Comparison of ENCODE assay signal across 8 cellular contexts in the genomic region with DNA sequence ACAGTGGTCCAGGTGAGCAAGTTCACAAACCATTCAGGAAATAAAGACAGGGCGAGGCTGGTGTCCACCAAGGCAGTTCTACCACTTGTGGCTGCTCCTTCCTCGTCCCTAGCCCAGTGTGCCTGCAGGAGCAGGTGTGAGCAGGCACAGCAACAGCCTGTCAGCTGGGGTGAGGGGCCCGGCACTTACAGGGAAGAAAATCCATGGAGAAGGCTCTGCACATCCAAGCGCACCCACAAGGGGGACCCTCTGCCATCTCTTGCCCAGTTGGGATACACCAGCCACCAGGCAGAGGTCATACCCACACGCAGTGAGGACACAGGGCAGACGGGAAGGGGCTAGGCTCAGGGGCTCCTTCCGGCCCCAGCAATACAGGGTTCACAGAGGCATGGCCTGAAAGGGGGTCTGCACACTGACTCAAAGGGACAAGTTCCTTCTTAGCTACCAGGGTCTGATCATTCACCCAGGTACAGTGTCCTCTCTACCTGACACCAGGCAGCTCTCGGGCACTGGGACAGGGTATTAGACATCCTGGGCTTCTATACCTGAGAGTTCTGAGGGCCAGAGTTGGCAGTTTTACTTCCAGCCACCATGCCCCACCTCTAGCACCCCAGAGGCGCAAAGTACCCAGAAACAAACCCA. TPM values are rescaled to one million over a fixed set of nuclear protein-coding genes. Genes with fewer than 3 reads are reported as not detected.
DNase-seq lines count a peak whose midpoint lies in the region; ATAC-seq, FAIRE-seq and TF ChIP-seq lines count a peak whose summit lies in the region.

No MANE protein-coding gene starts in this region.

- H3K27me3 Mint-ChIP-seq in CD4-positive, CD25-positive, alpha-beta regulatory T cell: no peaks in the 10 kb centered on the region

- H2BK5ac ChIP-seq in H1 (ENCODE audit: low read depth, low read length) (no peak overlapping the region), mesenchymal stem cell (ENCODE audit: low read depth, low read length, poor library complexity, severe bottlenecking) (no peak overlapping the region)

- peaks cover 41% of the 10 kb centered on the region for H3K4me1 ChIP-seq in CD4-positive, CD25-positive, alpha-beta regulatory T cell (ENCODE audit: control insufficient read depth, insufficient read depth, low read length, poor library complexity, severe bottlenecking)
- peaks cover 0 to 1% of the 10 kb centered on the region in 2 experiments; a peak in 1 of 4 replicates for H3K4me1 ChIP-seq in HCT116 (ENCODE audit: control insufficient read depth in 1 of 2, insufficient read depth in 2 of 2, low read length in 2 of 2)
- H3K4me1 ChIP-seq in Peyer's patch: peaks cover 4 to 41% (median 14%) of the 10 kb centered on the region in 4 donors
- peaks cover 0 to 5% (median 2%) of the 10 kb centered on the region in 4 experiments; a peak in 6 of 7 replicates for H3K4me1 ChIP-seq in H1 (replicated peaks in 1 of 4; ENCODE audit: control insufficient read depth in 3 of 4, insufficient read depth in 4 of 4, low read length in 3 of 4)
- peaks cover 6% of the 10 kb centered on the region for H3K4me1 ChIP-seq in mesenchymal stem cell (ENCODE audit: control insufficient read depth, insufficient read depth, low read depth, low read length)

- CTCF ChIA-PET in HCT116 (lab: Charles Lee): no interaction called here
- CTCF ChIA-PET in H1 (lab: Charles Lee; ENCODE audit: partially characterized antibody): interaction anchor here (0.6 to 35.4 kb wide), 20 partner anchors 9 to 444 kb away, joined by 3 to 968 read pairs (median 4); a partner anchor contains a TSS

- H3K9ac ChIP-seq in HCT116 (ENCODE audit: low read length) (no peak overlapping the region), H1 (replicated peaks in 1 of 4; ENCODE audit: extremely low read depth in 1 of 4, low read depth in 3 of 4, low read length in 3 of 4) (no peak overlapping the region), mesenchymal stem cell (ENCODE audit: low read length) (peak overlapping the region; percentile 8)

- H3K23me2 ChIP-seq in H1 (ENCODE audit: low read depth, low read length): no peaks in the 10 kb centered on the region

- H3K9me2 ChIP-seq in HCT116 (ENCODE audit: insufficient read depth): no peaks in the 10 kb centered on the region

- H3K14ac ChIP-seq in H1 (ENCODE audit: insufficient read length) (no peak overlapping the region), mesenchymal stem cell (ENCODE audit: low read length in 2 of 2) (no peak overlapping the region)

- 0 out of 2 replicates have a peak overlapping the region, but pooled peaks have one; percentile 35 for H2BK12ac ChIP-seq in H1 (ENCODE audit: low read depth, low read length)
- no peak overlapping the region for H2BK12ac ChIP-seq in mesenchymal stem cell (ENCODE audit: low read length in 2 of 2)

- H2AK5ac ChIP-seq in H1 (ENCODE audit: low read depth, low read length) (no peak overlapping the region), mesenchymal stem cell (ENCODE audit: low read length, severe bottlenecking) (no peak overlapping the region)

- FAIRE-seq in H1 (lab: Jason Lieb, UNC): peak; percentile 82

- H3K36me3 ChIP-seq in CD4-positive, CD25-positive, alpha-beta regulatory T cell (ENCODE audit: control insufficient read depth, insufficient read depth, low read length): peaks cover 56% of the 10 kb centered on the region
- H3K36me3 ChIP-seq in HCT116 (ENCODE audit: control insufficient read depth in 1 of 2, insufficient read depth in 2 of 2, low read length in 2 of 2) (peaks cover 26 to 41% of the 10 kb centered on the region in 2 experiments), Peyer's patch (peaks cover 0 to 74% (median 0%) of the 10 kb centered on the region in 3 donors), H1 (ENCODE audit: control insufficient read depth in 2 of 4, insufficient read depth in 4 of 4, low read length in 3 of 4) (peaks cover 10 to 20% (median 16%) of the 10 kb centered on the region in 4 experiments; a peak in 6 of 8 replicates), mesenchymal stem cell (ENCODE audit: control insufficient read depth in 1 of 2, insufficient read depth in 2 of 2, low read depth in 1 of 2, low read length in 2 of 2) (peaks cover 73 to 78% of the 10 kb centered on the region in 2 experiments)

- TF ChIP-seq POLR2A in HCT116 (IDR thresholded peaks at IDR 0.05; ENCODE audit: borderline replicate concordance, extremely low read depth, insufficient read depth, insufficient read length) (no peak), Peyer's patch (IDR thresholded peaks at IDR 0.05) (no peak), H1 (IDR thresholded peaks at IDR 0.05; ENCODE audit: control extremely low read depth in 1 of 2, low read depth in 2 of 2, low read length in 2 of 2) (no peak)

- peak; percentile 54 for TF ChIP-seq RAD21 in HCT116 (IDR thresholded peaks at IDR 0.05; ENCODE audit: low read depth)
- TF ChIP-seq RAD21 in H1 (IDR thresholded peaks at IDR 0.05 in 1 of 2, conservative IDR thresholded peaks at IDR 0.05 in 1 of 2; ENCODE audit: low read depth in 2 of 2, low read length in 2 of 2): peak; percentile 84

- TF ChIP-seq CTCF in HCT116 (IDR thresholded peaks at IDR 0.05 in 2 of 3, conservative IDR thresholded peaks at IDR 0.05 in 1 of 3; ENCODE audit: borderline replicate concordance in 1 of 3, insufficient read depth in 1 of 3, low read depth in 2 of 3, low read length in 2 of 3) (peak; percentile 43 to 65 (median 59); a peak in 5 of 6 replicates), Peyer's patch (IDR thresholded peaks at IDR 0.05) (peak in 5 of 6 experiments; percentile 23 to 54 (median 40)), H1 (IDR thresholded peaks at IDR 0.05; ENCODE audit: control extremely low read depth in 1 of 3, insufficient read depth in 1 of 3, low read depth in 1 of 3, low read length in 3 of 3) (peak; percentile 91 to 95 (median 92))

- H3K36me3 Mint-ChIP-seq in CD4-positive, CD25-positive, alpha-beta regulatory T cell: peaks cover 31% of the 10 kb centered on the region

- H4K20me1 ChIP-seq in HCT116 (ENCODE audit: insufficient read depth): no peaks in the 10 kb centered on the region
- H4K20me1 ChIP-seq in H1 (replicated peaks in 1 of 2; ENCODE audit: control insufficient read depth in 1 of 2, insufficient read depth in 2 of 2, low read length in 2 of 2): peaks cover 6 to 21% of the 10 kb centered on the region in 2 experiments

- no peak overlapping the region for H3K4ac ChIP-seq in H1 (replicated peaks; ENCODE audit: insufficient read length, low read depth, low read length)
- H3K4ac ChIP-seq in mesenchymal stem cell (ENCODE audit: low read depth in 1 of 2, low read length in 2 of 2): no peak overlapping the region

- no peaks in the 10 kb centered on the region for H3K27me3 ChIP-seq in CD4-positive, CD25-positive, alpha-beta regulatory T cell (ENCODE audit: control insufficient read depth, insufficient read depth, low read length)
- H3K27me3 ChIP-seq in HCT116 (ENCODE audit: insufficient read depth, low read length): no peaks in the 10 kb centered on the region
- no peaks in the 10 kb centered on the region for H3K27me3 ChIP-seq in Peyer's patch
- no peaks in the 10 kb centered on the region for H3K27me3 ChIP-seq in H1 (replicated peaks in 1 of 4; ENCODE audit: control insufficient read depth in 3 of 4, extremely low read depth in 1 of 4, insufficient read depth in 3 of 4, low read length in 3 of 4)
- H3K27me3 ChIP-seq in mesenchymal stem cell (ENCODE audit: control insufficient read depth in 1 of 2, insufficient read depth in 1 of 2, low read length in 2 of 2): no peaks in the 10 kb centered on the region

- no peak overlapping the region for H2BK15ac ChIP-seq in H1 (ENCODE audit: low read length)
- H2BK15ac ChIP-seq in mesenchymal stem cell (ENCODE audit: low read depth, poor library complexity, severe bottlenecking): no peak overlapping the region

- RAD21 ChIA-PET in HCT116 (lab: Charles Lee; ENCODE audit: low non-redundant PET in 1 of 2, low total read pairs in 2 of 2, uncharacterized antibody in 2 of 2, unreplicated experiment in 2 of 2): no interaction called here

- no peak overlapping the region for H2BK120ac ChIP-seq in H1 (replicated peaks; ENCODE audit: low read depth, low read length)
- no peak overlapping the region for H2BK120ac ChIP-seq in mesenchymal stem cell (ENCODE audit: low read depth, low read length)

- TF ChIP-seq EP300 in H1 (IDR thresholded peaks at IDR 0.05; ENCODE audit: borderline replicate concordance in 1 of 2, low read depth in 2 of 2, low read length in 2 of 2): no peak

- no peak overlapping the region for H3K4me3 Mint-ChIP-seq in CD4-positive, CD25-positive, alpha-beta regulatory T cell

- no peak overlapping the region for H3K56ac ChIP-seq in H1 (replicated peaks; ENCODE audit: insufficient read length, low read depth, low read length)

- H3K27ac ChIP-seq in CD4-positive, CD25-positive, alpha-beta regulatory T cell (ENCODE audit: insufficient read depth, low read length, poor library complexity, severe bottlenecking): peak overlapping the region; percentile 29
- H3K27ac ChIP-seq in HCT116 (ENCODE audit: low read depth, low read length): no peak overlapping the region
- peak overlapping the region in 2 of 4 donors; percentile 4 to 18 for H3K27ac ChIP-seq in Peyer's patch
- no peak overlapping the region; the same call in 1 of the 2 replicates for H3K27ac ChIP-seq in H1 (ENCODE audit: low read depth, low read length)
- H3K27ac ChIP-seq in mesenchymal stem cell (ENCODE audit: low read length, poor library complexity, severe bottlenecking): no peak overlapping the region

- no peak overlapping the region for H3K4me2 ChIP-seq in HCT116 (ENCODE audit: low read length)
- H3K4me2 ChIP-seq in H1 (ENCODE audit: insufficient read depth in 1 of 2, low read depth in 2 of 2, low read length in 2 of 2): no peak overlapping the region
- H3K4me2 ChIP-seq in mesenchymal stem cell (ENCODE audit: low read length, poor library complexity, severe bottlenecking): no peak overlapping the region

- TSS peak; percentile 33 for BruUV-seq in HCT116 (replicated peaks; lab: Mats Ljungman, UMichigan)

- H3K79me1 ChIP-seq in H1 (ENCODE audit: low read depth, low read length) (no peaks in the 10 kb centered on the region; the same call in 1 of the 2 replicates), mesenchymal stem cell (replicated peaks; ENCODE audit: low read length, poor library complexity, severe bottlenecking) (peaks cover 53% of the 10 kb centered on the region)

- no peak overlapping the region for H4K91ac ChIP-seq in H1 (replicated peaks; ENCODE audit: insufficient read length, low read length)
- no peak overlapping the region for H4K91ac ChIP-seq in mesenchymal stem cell (ENCODE audit: low read length)

- no peak overlapping the region for H2BK20ac ChIP-seq in H1 (ENCODE audit: low read length)

- H3K27ac Mint-ChIP-seq in CD4-positive, CD25-positive, alpha-beta regulatory T cell: peak overlapping the region in 2 of 3 donors; percentile 62 to 74

- POLR2A ChIA-PET in HCT116 (lab: Charles Lee): no interaction called here
- POLR2A ChIA-PET in H1 (lab: Charles Lee; ENCODE audit: partially characterized antibody): interaction anchor here (0.7 to 1.8 kb wide), 4 partner anchors 11 to 115 kb away, joined by 3 to 5 read pairs (median 3); no protein-coding TSS in a partner anchor

- no peak for DNase-seq in CD4-positive, CD25-positive, alpha-beta regulatory T cell
- DNase-seq in HCT116 (ENCODE audit: low read depth, low spot score): no peak
- DNase-seq in Peyer's patch: peak in 1 of 3 donors; percentile 72
- DNase-seq in H1 (ENCODE audit: low read depth in 1 of 2, low spot score in 2 of 2): peak in 1 of 2 experiments; percentile 91
- peak; percentile 61 for DNase-seq in mesenchymal stem cell
- DNase-seq in germinal center (ENCODE audit: low spot score): no peak
- no peak for DNase-seq in GF-D8 (lab: John Stamatoyannopoulos, UW)

- H3K23ac ChIP-seq in H1 (ENCODE audit: insufficient read length): no peak overlapping the region
- no peak overlapping the region for H3K23ac ChIP-seq in mesenchymal stem cell (ENCODE audit: low read length in 2 of 2)

- H3K9me3 ChIP-seq in CD4-positive, CD25-positive, alpha-beta regulatory T cell (ENCODE audit: control insufficient read depth in 2 of 2, low read length in 2 of 2): no peaks in the 10 kb centered on the region
- H3K9me3 ChIP-seq in HCT116 (ENCODE audit: control insufficient read depth in 1 of 2, insufficient read depth in 1 of 2, low read depth in 1 of 2, low read length in 2 of 2) (no peaks in the 10 kb centered on the region), Peyer's patch (no peaks in the 10 kb centered on the region), H1 (ENCODE audit: insufficient read depth in 2 of 2, low read depth in 1 of 2, low read length in 1 of 2) (no peaks in the 10 kb centered on the region), mesenchymal stem cell (ENCODE audit: control insufficient read depth, low read length) (no peaks in the 10 kb centered on the region)

- H4K5ac ChIP-seq in H1 (ENCODE audit: insufficient read length, low read depth, low read length): no peak overlapping the region

- H3K9me3 Mint-ChIP-seq in CD4-positive, CD25-positive, alpha-beta regulatory T cell: peaks cover 0 to 1% (median 0%) of the 10 kb centered on the region in 7 donors

- WGBS in H1 (ENCODE audit: extremely low coverage in 1 of 2, insufficient coverage in 1 of 2, insufficient read length in 1 of 2, insufficient replicate concordance in 2 of 2, low coverage in 1 of 2, low lambda C conversion rate in 2 of 2, missing lambda C conversion rate in 1 of 2), 2 experiments: 58% methylated on average over 9 of the region's 9 CpGs; no CpG with 5 or more reads in 1 of the 2 experiments
- 64% methylated on average over 9 of the region's 9 CpGs for WGBS in mesenchymal stem cell

- intact Hi-C loops in HCT116 (cut with micrococcal nuclease): loop anchor here (10.0 kb wide), 1 partner anchor 143 kb away; no protein-coding TSS in a partner anchor

- H3K18ac ChIP-seq in H1 (ENCODE audit: extremely low read depth, low read length) (no peak overlapping the region), mesenchymal stem cell (ENCODE audit: low read depth in 1 of 2, low read length in 2 of 2) (no peak overlapping the region)

- H4K8ac ChIP-seq in H1 (ENCODE audit: extremely low read depth, insufficient read depth, low read length) (no peak overlapping the region), mesenchymal stem cell (ENCODE audit: low read length) (no peak overlapping the region)

- peaks cover 15 to 64% (median 32%) of the 10 kb centered on the region in 4 donors for H3K4me1 Mint-ChIP-seq in CD4-positive, CD25-positive, alpha-beta regulatory T cell

- no peak overlapping the region for H3K4me3 ChIP-seq in CD4-positive, CD25-positive, alpha-beta regulatory T cell (ENCODE audit: low read depth, low read length)
- H3K4me3 ChIP-seq in HCT116 (replicated peaks in 1 of 2; ENCODE audit: low read depth in 1 of 2, low read length in 2 of 2) (no peak overlapping the region), Peyer's patch (no peak overlapping the region), H1 (ENCODE audit: extremely low read depth in 1 of 4, insufficient read depth in 2 of 4, low read depth in 3 of 4, low read length in 4 of 4) (no peak overlapping the region), mesenchymal stem cell (ENCODE audit: insufficient read depth in 1 of 2, low read depth in 1 of 2, low read length in 2 of 2) (no peak overlapping the region)

- ATAC-seq in CD4-positive, CD25-positive, alpha-beta regulatory T cell (ENCODE audit: low read depth in 2 of 2): no peak
- peak; percentile 88 for ATAC-seq in HCT116
- ATAC-seq in HG02885 (IDR thresholded peaks at IDR 0.05; ENCODE audit: poor library complexity, unreplicated experiment): no peak

- peaks cover 3% of the 10 kb centered on the region; the same call in 1 of the 2 replicates for H3K79me2 ChIP-seq in HCT116 (ENCODE audit: insufficient read depth, low read length)
- H3K79me2 ChIP-seq in H1 (ENCODE audit: control insufficient read depth in 1 of 2, insufficient read depth in 2 of 2, low read length in 2 of 2): peaks cover 0 to 5% of the 10 kb centered on the region in 2 experiments; a peak in 1 of 4 replicates

- H2AFZ ChIP-seq in HCT116 (ENCODE audit: low read depth, low read length, poor library complexity, severe bottlenecking): no peak overlapping the region
- no peak overlapping the region for H2AFZ ChIP-seq in H1 (ENCODE audit: low read length)
- no peak overlapping the region for H2AFZ ChIP-seq in mesenchymal stem cell (ENCODE audit: low read depth, low read length)

RNA-seq across cellular contexts. Expression of a gene that starts 27.0 kb away (rescaled TPM):
- 29.8 TPM for total RNA-seq in CD4-positive, CD25-positive, alpha-beta regulatory T cell
- 10 to 100 TPM; 16.4 to 29.6 (median 20.8) TPM for polyA plus RNA-seq in CD4-positive, CD25-positive, alpha-beta regulatory T cell
- total RNA-seq in HCT116 (2021; ENCODE audit: unreplicated experiment) (7.2 TPM), Peyer's patch (10 to 100 TPM; 21.5 to 45.0 (median 39.0) TPM)
- polyA plus RNA-seq in HCT116 (2012): 6.9 and 7.9 TPM in 2 replicates
- total RNA-seq in H1 (2021; fragmentation: NEBNext Ultra II Directional; extraction: Animal tissue kit (Norgen Biotek cat#: 25700)): 73.7 and 76.3 TPM in 2 replicates
- 56.6 and 91.0 TPM in 2 replicates for polyA plus RNA-seq in H1 (2011; rRNA removed)
- 30.3 TPM for polyA plus RNA-seq in H1 (2011; cell fraction: cytosol; rRNA removed)
- 56.4 TPM for polyA plus RNA-seq in H1 (2011; cell fraction: nucleus; rRNA removed)
- polyA plus RNA-seq in H1 (2012, experiment 1 of 2): 63.4 to 93.4 TPM (median 83.5 TPM) in 4 replicates
- 84.1 TPM for polyA plus RNA-seq in H1 (2012, experiment 2 of 2)
- polyA plus RNA-seq in H1 (2013, experiment 1 of 2): 34.2 TPM
- 34.4 TPM for polyA plus RNA-seq in H1 (2013, experiment 2 of 2)
- 28.0 and 32.6 TPM in 2 replicates for polyA minus RNA-seq in H1 (2011; rRNA and poly(A)+ RNA removed)
- polyA minus RNA-seq in H1 (2011; cell fraction: cytosol; rRNA and poly(A)+ RNA removed): 24.1 TPM
- polyA minus RNA-seq in H1 (2011; cell fraction: nucleus; rRNA and poly(A)+ RNA removed): 26.3 TPM
- polyA plus RNA-seq in mesenchymal stem cell (2013, experiment 1 of 2): 27.5 TPM
- 28.7 TPM for polyA plus RNA-seq in mesenchymal stem cell (2013, experiment 2 of 2)

RNA-seq across cellular contexts. Expression of a gene that starts 35.4 kb away (rescaled TPM):
- 41.2 TPM for total RNA-seq in CD4-positive, CD25-positive, alpha-beta regulatory T cell
- 100 to 1,000 TPM; 104 to 145 (median 126) TPM for polyA plus RNA-seq in CD4-positive, CD25-positive, alpha-beta regulatory T cell
- total RNA-seq in HCT116 (2021; ENCODE audit: unreplicated experiment) (55.1 TPM), Peyer's patch (10 to 100 TPM; 37.1 to 64.8 (median 61.1) TPM)
- polyA plus RNA-seq in HCT116 (2012): 59.4 and 61.2 TPM in 2 replicates
- total RNA-seq in H1 (2021; fragmentation: NEBNext Ultra II Directional; extraction: Animal tissue kit (Norgen Biotek cat#: 25700)): 45.6 and 48.4 TPM in 2 replicates
- 33.7 and 36.5 TPM in 2 replicates for polyA plus RNA-seq in H1 (2011; rRNA removed)
- polyA plus RNA-seq in H1 (2011; cell fraction: cytosol; rRNA removed): 43.5 TPM
- 39.8 TPM for polyA plus RNA-seq in H1 (2011; cell fraction: nucleus; rRNA removed)
- 43.6 to 48.5 TPM (median 44.9 TPM) in 4 replicates for polyA plus RNA-seq in H1 (2012, experiment 1 of 2)
- polyA plus RNA-seq in H1 (2012, experiment 2 of 2): 35.4 TPM
- polyA plus RNA-seq in H1 (2013, experiment 1 of 2): 31.2 TPM
- polyA plus RNA-seq in H1 (2013, experiment 2 of 2): 28.8 TPM
- 33.6 and 42.8 TPM in 2 replicates for polyA minus RNA-seq in H1 (2011; rRNA and poly(A)+ RNA removed)
- polyA minus RNA-seq in H1 (2011; cell fraction: cytosol; rRNA and poly(A)+ RNA removed): 16.3 TPM
- polyA minus RNA-seq in H1 (2011; cell fraction: nucleus; rRNA and poly(A)+ RNA removed): 17.1 TPM
- polyA plus RNA-seq in mesenchymal stem cell (2013, experiment 1 of 2): 42.5 TPM
- 41.6 TPM for polyA plus RNA-seq in mesenchymal stem cell (2013, experiment 2 of 2)

RNA-seq across cellular contexts. Expression of a gene that starts 37.1 kb away (rescaled TPM):
- 40.7 TPM for total RNA-seq in CD4-positive, CD25-positive, alpha-beta regulatory T cell
- polyA plus RNA-seq in CD4-positive, CD25-positive, alpha-beta regulatory T cell: 10 to 100 TPM; 45.6 to 61.7 (median 51.6) TPM
- total RNA-seq in HCT116 (2021; ENCODE audit: unreplicated experiment) (76.7 TPM), Peyer's patch (10 to 100 TPM; 41.5 to 74.5 (median 58.1) TPM)
- 66.3 and 79.9 TPM in 2 replicates for polyA plus RNA-seq in HCT116 (2012)
- total RNA-seq in H1 (2021; fragmentation: NEBNext Ultra II Directional; extraction: Animal tissue kit (Norgen Biotek cat#: 25700)): 66.8 and 72.5 TPM in 2 replicates
- 143 and 196 TPM in 2 replicates for polyA plus RNA-seq in H1 (2011; rRNA removed)
- polyA plus RNA-seq in H1 (2011; cell fraction: cytosol; rRNA removed): 148 TPM
- 106 TPM for polyA plus RNA-seq in H1 (2011; cell fraction: nucleus; rRNA removed)
- 63.8 to 98.0 TPM (median 91.2 TPM) in 4 replicates for polyA plus RNA-seq in H1 (2012, experiment 1 of 2)
- polyA plus RNA-seq in H1 (2012, experiment 2 of 2): 136 TPM
- polyA plus RNA-seq in H1 (2013, experiment 1 of 2): 60.8 TPM
- 64.5 TPM for polyA plus RNA-seq in H1 (2013, experiment 2 of 2)
- 72.7 and 89.1 TPM in 2 replicates for polyA minus RNA-seq in H1 (2011; rRNA and poly(A)+ RNA removed)
- polyA minus RNA-seq in H1 (2011; cell fraction: cytosol; rRNA and poly(A)+ RNA removed): 55.3 TPM
- polyA minus RNA-seq in H1 (2011; cell fraction: nucleus; rRNA and poly(A)+ RNA removed): 63.2 TPM
- 47.8 TPM for polyA plus RNA-seq in mesenchymal stem cell (2013, experiment 1 of 2)
- 47.4 TPM for polyA plus RNA-seq in mesenchymal stem cell (2013, experiment 2 of 2)

RNA-seq across cellular contexts. Expression of a gene that starts 44.6 kb away (rescaled TPM):
- total RNA-seq in CD4-positive, CD25-positive, alpha-beta regulatory T cell: 0.17 TPM
- polyA plus RNA-seq in CD4-positive, CD25-positive, alpha-beta regulatory T cell: not detected
- total RNA-seq in HCT116 (2021; ENCODE audit: unreplicated experiment): 0.10 TPM
- polyA plus RNA-seq in HCT116 (2012): 0.04 TPM in 1 of 2 replicates, not detected in the other
- total RNA-seq in Peyer's patch: not detected
- total RNA-seq in H1 (2021; fragmentation: NEBNext Ultra II Directional; extraction: Animal tissue kit (Norgen Biotek cat#: 25700)): 1.3 and 1.6 TPM in 2 replicates
- polyA plus RNA-seq in H1 (2011; rRNA removed): 1.0 and 1.8 TPM in 2 replicates
- polyA plus RNA-seq in H1 (2011; cell fraction: cytosol; rRNA removed): 0.97 TPM
- 2.1 TPM for polyA plus RNA-seq in H1 (2011; cell fraction: nucleus; rRNA removed)
- 1.4 to 2.0 TPM (median 1.5 TPM) in 4 replicates for polyA plus RNA-seq in H1 (2012, experiment 1 of 2)
- 1.1 TPM for polyA plus RNA-seq in H1 (2012, experiment 2 of 2)
- 0.67 TPM for polyA plus RNA-seq in H1 (2013, experiment 1 of 2)
- 0.72 TPM for polyA plus RNA-seq in H1 (2013, experiment 2 of 2)
- 1.4 and 1.6 TPM in 2 replicates for polyA minus RNA-seq in H1 (2011; rRNA and poly(A)+ RNA removed)
- 1.5 TPM for polyA minus RNA-seq in H1 (2011; cell fraction: cytosol; rRNA and poly(A)+ RNA removed)
- 1.9 TPM for polyA minus RNA-seq in H1 (2011; cell fraction: nucleus; rRNA and poly(A)+ RNA removed)
- polyA plus RNA-seq in mesenchymal stem cell (2013, experiment 1 of 2): 0.01 TPM
- polyA plus RNA-seq in mesenchymal stem cell (2013, experiment 2 of 2): not detected

Comparison
In these comparisons a context has a peak if more than half of its experiments do, and no peak if none do; other contexts are left out.
1. CTCF ChIP-seq: peak in every context shown above with its lines; median percentile 92 in H1; 59 in HCT116; 40 in Peyer's patch.